Comparison of ENCODE assay signal across 29 cellular contexts in genomic region chr2:750628-751027, GRCh38.
DNase-seq lines count a peak whose midpoint lies in the region; TF ChIP-seq lines count a peak whose summit lies in the region.
"Had no signal": no experiment of that assay in that cellular context is flagged by ENCODE, and none has a peak within 500 bp of the region (broad histone marks: within the 10 kb centered on the region; RNA-seq: fewer than 3 reads in every experiment).

No MANE protein-coding gene starts in this region.

- H3K36me3 ChIP-seq in esophagus muscularis mucosa, result no peaks in the 10 kb centered on the region
- H3K36me3 ChIP-seq: BE2C; BLaER1; BLaER1 treated with 17β-estradiol and CSF1 and Interleukin-3, amounts not matched to agents 10 nM and 100 nM had no signal

- intact Hi-C loops in esophagus muscularis mucosa (cut with DNase I), result no loop called here

- DNase-seq in esophagus muscularis mucosa (ENCODE audit: extremely low spot score) (peak; percentile 72), islet precursor cell (peak; percentile 14), NCI-H146 treated with DMSO at 0.1 percent for 48 hours (lab: John Stamatoyannopoulos, UW; ENCODE audit: unreplicated experiment) (no peak)
- DNase-seq in activated CD4-positive, alpha-beta T cell treated with anti-CD3 and anti-CD28 coated beads, Interleukin-2, amount 50 U/mL, for 1 hour, result no peak
- DNase-seq: 8988T; ACHN; AML-193; BE2C; C1 segment of cervical spinal cord; Caco-2; Calu3; CD4-positive, alpha-beta memory T cell; CD4-positive, alpha-beta T cell; CD4-positive, CD25-positive, alpha-beta regulatory T cell; CD8-positive, alpha-beta memory T cell; CD8-positive, alpha-beta T cell; COR-L47; DMS 273 treated with DMSO at 0.1 percent for 48 hours; DMS153; DMS53; DMS79; DMS79 treated with DMSO at 0.1 percent for 48 hours; DND-41; EL had no signal

- WGBS in esophagus muscularis mucosa, result 90% methylated on average over 5 of the region's 5 CpGs

- no peak overlapping the region for H3K4me3 ChIP-seq in esophagus muscularis mucosa
- H3K4me3 ChIP-seq: A549; BLaER1; BLaER1 treated with 17β-estradiol and CSF1 and Interleukin-3, amounts not matched to agents 10 nM and 100 nM had no signal

- H3K9me3 ChIP-seq in esophagus muscularis mucosa, result no peaks in the 10 kb centered on the region
- H3K9me3 ChIP-seq: A549, BE2C, BLaER1, Caco-2 had no signal

- no peak for TF ChIP-seq CTCF in esophagus muscularis mucosa (IDR thresholded peaks at IDR 0.05)

- no peak for TF ChIP-seq POLR2A in esophagus muscularis mucosa (IDR thresholded peaks at IDR 0.05; ENCODE audit: low read depth)

- peaks cover 0 to 16% (median 0%) of the 10 kb centered on the region in 4 donors for H3K27me3 ChIP-seq in esophagus muscularis mucosa
- H3K27me3 ChIP-seq: BE2C; BLaER1; BLaER1 treated with 17β-estradiol and CSF1 and Interleukin-3, amounts not matched to agents 10 nM and 100 nM had no signal

- H3K4me1 ChIP-seq in esophagus muscularis mucosa, result no peaks in the 10 kb centered on the region
- H3K4me1 ChIP-seq: A549, BE2C, Caco-2 had no signal

- H3K27ac ChIP-seq in esophagus muscularis mucosa (replicated peaks in 1 of 4), result no peak overlapping the region
- H3K27ac ChIP-seq: 22Rv1; A549; BLaER1; BLaER1 treated with 17β-estradiol and CSF1 and Interleukin-3, amounts not matched to agents 10 nM and 100 nM; C4-2B had no signal

- no peak for TF ChIP-seq EP300 in esophagus muscularis mucosa (IDR thresholded peaks at IDR 0.05)

Comparison
In these comparisons a context has a peak if more than half of its experiments do, and no peak if none do; other contexts are left out.
1. DNase-seq: peak in esophagus muscularis mucosa (single experiment) and islet precursor cell (single experiment); none in NCI-H146 treated with DMSO at 0.1 percent for 48 hours (single experiment) and activated CD4-positive, alpha-beta T cell treated with anti-CD3 and anti-CD28 coated beads, Interleukin-2, amount 50 U/mL, for 1 hour (single experiment).